In the genomic region with DNA sequence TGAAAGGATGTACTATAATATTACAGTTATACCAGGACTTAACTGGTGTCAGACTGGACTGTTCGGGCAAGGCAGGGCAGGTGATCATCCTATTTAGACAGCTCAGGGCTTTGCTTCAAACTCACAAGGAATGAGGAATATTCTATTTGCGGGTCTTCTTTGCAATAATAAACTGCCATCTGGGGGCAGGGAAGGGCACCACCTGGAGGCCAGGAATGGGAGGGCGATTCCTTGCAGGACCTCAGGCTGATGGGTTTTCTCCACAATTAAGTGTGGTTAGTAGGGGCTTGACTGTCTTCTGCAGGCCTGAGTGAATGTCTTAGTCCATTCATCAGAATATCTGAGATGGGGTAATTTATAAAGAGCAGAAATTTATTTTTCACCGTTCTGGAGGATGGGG, we compare ENCODE assay signal across 11 cellular contexts.
DNase-seq lines count a peak whose midpoint lies in the region; ATAC-seq and TF ChIP-seq lines count a peak whose summit lies in the region.
"Had no signal": no experiment of that assay in that cellular context is flagged by ENCODE, and none has a peak within 500 bp of the region (broad histone marks: within the 10 kb centered on the region; RNA-seq: fewer than 3 reads in every experiment).

No MANE protein-coding gene starts in this region.

- TF ChIP-seq CTCF in epithelial cell of esophagus (IDR thresholded peaks at IDR 0.05; ENCODE audit: insufficient read depth, low read depth, low read length, missing control alignments): peak; percentile 40

- peak; percentile 63 for DNase-seq in activated effector memory CD4-positive, alpha-beta T cell treated with anti-CD3 and anti-CD28 coated beads, Interleukin-2, amount 50 U/mL, for 16 hours
- no peak for DNase-seq in activated effector memory CD4-positive, alpha-beta T cell treated with Interleukin-2 at 50 U/mL for 16 hours
- DNase-seq in NCI-H748 (lab: John Stamatoyannopoulos, UW; ENCODE audit: unreplicated experiment) (peak; percentile 52), epithelial cell of esophagus (ENCODE audit: low read depth) (no peak)
- DNase-seq in stimulated activated CD8-positive, alpha-beta memory T cell treated with anti-CD3 and anti-CD28 coated beads, Interleukin-4, amount 100 ng/mL, for 48 hours: peak; percentile 37
- DNase-seq: NCI-H1417 had no signal

- no peak overlapping the region for H3K4me3 ChIP-seq in epithelial cell of esophagus (ENCODE audit: low read length)
- H3K4me3 ChIP-seq: BLaER1 treated with 17β-estradiol and CSF1 and Interleukin-3, amounts not matched to agents 10 nM and 100 nM; SJSA1 had no signal

- ATAC-seq in HG03175 (IDR thresholded peaks at IDR 0.05; ENCODE audit: unreplicated experiment): no peak
- ATAC-seq in GM18873 (IDR thresholded peaks at IDR 0.05; ENCODE audit: low FRiP score, unreplicated experiment): no peak
- ATAC-seq in GM21447 (IDR thresholded peaks at IDR 0.05; ENCODE audit: unreplicated experiment): no peak

Comparison
In these comparisons a context has a peak if more than half of its experiments do, and no peak if none do; other contexts are left out.
1. DNase-seq: peak in activated effector memory CD4-positive, alpha-beta T cell treated with anti-CD3 and anti-CD28 coated beads, Interleukin-2, amount 50 U/mL, for 16 hours (single experiment), NCI-H748 (single experiment) and stimulated activated CD8-positive, alpha-beta memory T cell treated with anti-CD3 and anti-CD28 coated beads, Interleukin-4, amount 100 ng/mL, for 48 hours (single experiment); none in activated effector memory CD4-positive, alpha-beta T cell treated with Interleukin-2 at 50 U/mL for 16 hours (single experiment) and epithelial cell of esophagus (single experiment).